In genomic region chr1:204703826-204704612, GRCh38 we compare ENCODE assay signal across 28 cellular contexts. TPM values are rescaled to one million over a fixed set of nuclear protein-coding genes. Genes with fewer than 3 reads are reported as not detected.
DNase-seq lines count a peak whose midpoint lies in the region; ATAC-seq, FAIRE-seq and TF ChIP-seq lines count a peak whose summit lies in the region.
"Had no signal": no experiment of that assay in that cellular context is flagged by ENCODE, and none has a peak within 500 bp of the region (broad histone marks: within the 10 kb centered on the region; RNA-seq: fewer than 3 reads in every experiment).

No MANE protein-coding gene starts in this region.

- H3K9me3 Mint-ChIP-seq in naive thymus-derived CD4-positive, alpha-beta T cell = no peaks in the 10 kb centered on the region
- H3K9me3 Mint-ChIP-seq: CD8-positive, alpha-beta memory T cell had no signal

- H3K27ac Mint-ChIP-seq in naive thymus-derived CD4-positive, alpha-beta T cell = peak overlapping the region in 2 of 9 donors; percentile 4 to 54
- H3K27ac Mint-ChIP-seq: CD8-positive, alpha-beta memory T cell had no signal

- peak overlapping the region; percentile 58 to 89 (median 73) for H3K4me2 ChIP-seq in BLaER1 treated with 17β-estradiol and CSF1 and Interleukin-3, amounts not matched to agents 10 nM and 100 nM
- H3K4me2 ChIP-seq in keratinocyte (ENCODE audit: control insufficient read depth, extremely low read depth, insufficient read depth, low read depth, low read length) (peak overlapping the region; percentile 8), neuronal stem cell (ENCODE audit: insufficient read depth, low read length, poor library complexity, severe bottlenecking) (no peak overlapping the region)

- no peaks in the 10 kb centered on the region for H4K20me1 ChIP-seq in BLaER1 treated with 17β-estradiol and CSF1 and Interleukin-3, amounts not matched to agents 10 nM and 100 nM
- H4K20me1 ChIP-seq in keratinocyte (ENCODE audit: control insufficient read depth, extremely low read depth, insufficient read depth, low read length) = no peaks in the 10 kb centered on the region

- H3K27ac ChIP-seq in BLaER1 treated with 17β-estradiol and CSF1 and Interleukin-3, amounts not matched to agents 10 nM and 100 nM = peak overlapping the region in 8 of 11 experiments; percentile 19 to 71 (median 49); a peak in 14 of 22 replicates
- H3K27ac ChIP-seq in keratinocyte (ENCODE audit: control insufficient read depth, insufficient read depth, low read length) (no peak overlapping the region), neuronal stem cell (replicated peaks; ENCODE audit: low read length) (no peak overlapping the region), breast epithelium (no peak overlapping the region)
- no peak overlapping the region for H3K27ac ChIP-seq in naive thymus-derived CD4-positive, alpha-beta T cell (ENCODE audit: low read depth, low read length)
- H3K27ac ChIP-seq: C4-2B, HL-60, SJCRH30 had no signal

- H3K27me3 Mint-ChIP-seq in naive thymus-derived CD4-positive, alpha-beta T cell = peaks cover 0 to 4% (median 0%) of the 10 kb centered on the region in 5 donors

- H3K18ac ChIP-seq in neuronal stem cell (ENCODE audit: low read length) = peak overlapping the region; percentile 72

- H2BK120ac ChIP-seq in neuronal stem cell (ENCODE audit: low read depth, low read length) = no peak overlapping the region

- no peak overlapping the region for H3K4me3 ChIP-seq in BLaER1 treated with 17β-estradiol and CSF1 and Interleukin-3, amounts not matched to agents 10 nM and 100 nM
- H3K4me3 ChIP-seq in bronchial epithelial cell (ENCODE audit: low read depth, low read length) (no peak overlapping the region), keratinocyte (ENCODE audit: control insufficient read depth in 2 of 3, extremely low read depth in 1 of 3, insufficient read depth in 2 of 3, low read depth in 1 of 3, low read length in 3 of 3) (no peak overlapping the region), neuronal stem cell (ENCODE audit: low read length in 2 of 2) (no peak overlapping the region), breast epithelium (no peak overlapping the region)
- H3K4me3 ChIP-seq in naive thymus-derived CD4-positive, alpha-beta T cell (ENCODE audit: low read length) = no peak overlapping the region
- H3K4me3 ChIP-seq: SJCRH30 had no signal

- POLR2A ChIA-PET in naive thymus-derived CD4-positive, alpha-beta T cell (lab: Charles Lee) = no interaction called here

- H3K4me3 Mint-ChIP-seq in naive thymus-derived CD4-positive, alpha-beta T cell = no peak overlapping the region
- H3K4me3 Mint-ChIP-seq: CD8-positive, alpha-beta memory T cell had no signal

- H3K9ac ChIP-seq in BLaER1 treated with 17β-estradiol and CSF1 and Interleukin-3, amounts not matched to agents 10 nM and 100 nM = peak overlapping the region in 6 of 11 experiments; percentile 0 to 45 (median 26); a peak in 3 of 22 replicates
- H3K9ac ChIP-seq in keratinocyte (ENCODE audit: control insufficient read depth, extremely low read depth, insufficient read depth, low read length) (no peak overlapping the region), neuronal stem cell (ENCODE audit: low read depth, low read length, poor library complexity) (no peak overlapping the region)

- no peaks in the 10 kb centered on the region for H3K36me3 ChIP-seq in BLaER1 treated with 17β-estradiol and CSF1 and Interleukin-3, amounts not matched to agents 10 nM and 100 nM
- H3K36me3 ChIP-seq in bronchial epithelial cell (ENCODE audit: control insufficient read depth, insufficient read depth, low read length) (no peaks in the 10 kb centered on the region), keratinocyte (ENCODE audit: control insufficient read depth in 2 of 2, extremely low read depth in 1 of 2, insufficient read depth in 2 of 2, low read length in 2 of 2) (no peaks in the 10 kb centered on the region), neuronal stem cell (replicated peaks in 1 of 2; ENCODE audit: control insufficient read depth in 2 of 2, insufficient read depth in 2 of 2, low read length in 2 of 2) (no peaks in the 10 kb centered on the region), breast epithelium (no peaks in the 10 kb centered on the region)
- no peaks in the 10 kb centered on the region for H3K36me3 ChIP-seq in naive thymus-derived CD4-positive, alpha-beta T cell (ENCODE audit: control insufficient read depth in 2 of 3, insufficient read depth in 3 of 3, low read length in 3 of 3)
- H3K36me3 ChIP-seq: SJCRH30 had no signal

- dilution Hi-C loops in keratinocyte (cut with MboI; ENCODE audit: extremely low pct_ligation_motif_present, low sequenced_read_pairs) = no loop called here

- H3K4me1 ChIP-seq in BLaER1 treated with 17β-estradiol and CSF1 and Interleukin-3, amounts not matched to agents 10 nM and 100 nM = peaks cover 39 to 66% (median 59%) of the 10 kb centered on the region in 10 experiments
- H3K4me1 ChIP-seq in keratinocyte (ENCODE audit: control insufficient read depth, extremely low read depth, insufficient read depth, low read length) = peaks cover 22% of the 10 kb centered on the region
- peaks cover 14 to 21% of the 10 kb centered on the region in 2 donors for H3K4me1 ChIP-seq in neuronal stem cell (ENCODE audit: control insufficient read depth in 2 of 2, insufficient read depth in 1 of 2, low read depth in 1 of 2, low read length in 2 of 2)
- peaks cover 0 to 19% of the 10 kb centered on the region in 2 donors for H3K4me1 ChIP-seq in naive thymus-derived CD4-positive, alpha-beta T cell (ENCODE audit: control insufficient read depth in 2 of 2, insufficient read depth in 2 of 2, low read length in 2 of 2)
- no peaks in the 10 kb centered on the region for H3K4me1 ChIP-seq in breast epithelium
- H3K4me1 ChIP-seq: SJCRH30 had no signal

- H2AK5ac ChIP-seq in neuronal stem cell (ENCODE audit: low read depth, low read length) = peak overlapping the region; percentile 59

- intact Hi-C loops in naive thymus-derived CD4-positive, alpha-beta T cell (cut with micrococcal nuclease) = no loop called here
- intact Hi-C loops in breast epithelium (cut with DNase I; ENCODE audit: low total_unique reads) = no loop called here

- TF ChIP-seq CTCF in bronchial epithelial cell (IDR thresholded peaks at IDR 0.05; ENCODE audit: insufficient read depth, low read length, severe bottlenecking) (no peak), keratinocyte (optimal IDR thresholded peaks at IDR 0.05 in 1 of 3, IDR thresholded peaks at IDR 0.05 in 1 of 3, conservative IDR thresholded peaks at IDR 0.05 in 1 of 3; ENCODE audit: extremely low read depth in 1 of 3, insufficient read depth in 2 of 3, low read length in 3 of 3) (no peak), breast epithelium (IDR thresholded peaks at IDR 0.05) (no peak)

- no peaks in the 10 kb centered on the region for H3K9me3 ChIP-seq in BLaER1 treated with 17β-estradiol and CSF1 and Interleukin-3, amounts not matched to agents 10 nM and 100 nM (replicated peaks in 1 of 11)
- H3K9me3 ChIP-seq in keratinocyte (ENCODE audit: control insufficient read depth, low read depth, low read length) (no peaks in the 10 kb centered on the region), neuronal stem cell (replicated peaks in 1 of 2; ENCODE audit: control insufficient read depth in 2 of 2, insufficient read depth in 1 of 2, low read depth in 1 of 2, low read length in 2 of 2) (no peaks in the 10 kb centered on the region), breast epithelium (no peaks in the 10 kb centered on the region)
- H3K9me3 ChIP-seq in naive thymus-derived CD4-positive, alpha-beta T cell (ENCODE audit: control insufficient read depth in 2 of 3, low read length in 3 of 3) = no peaks in the 10 kb centered on the region
- H3K9me3 ChIP-seq: SJCRH30 had no signal

- H3K23ac ChIP-seq in neuronal stem cell (ENCODE audit: low read depth, low read length, poor library complexity) = no peak overlapping the region

- H3K36me3 Mint-ChIP-seq in naive thymus-derived CD4-positive, alpha-beta T cell = peaks cover 0 to 4% (median 0%) of the 10 kb centered on the region in 5 donors

- no peak overlapping the region for H3K4ac ChIP-seq in neuronal stem cell (ENCODE audit: low read length)

- ATAC-seq in naive thymus-derived CD4-positive, alpha-beta T cell = no peak
- ATAC-seq: HepG2 had no signal

- no peaks in the 10 kb centered on the region for H3K27me3 ChIP-seq in BLaER1 treated with 17β-estradiol and CSF1 and Interleukin-3, amounts not matched to agents 10 nM and 100 nM
- H3K27me3 ChIP-seq in bronchial epithelial cell (ENCODE audit: control insufficient read depth, insufficient read depth, low read length) (peaks cover 3% of the 10 kb centered on the region), keratinocyte (ENCODE audit: control insufficient read depth, extremely low read depth, insufficient read depth, low read length) (no peaks in the 10 kb centered on the region), neuronal stem cell (ENCODE audit: control insufficient read depth in 3 of 3, insufficient read depth in 3 of 3, low read depth in 1 of 3, low read length in 3 of 3) (peaks cover 0 to 2% (median 0%) of the 10 kb centered on the region in 3 experiments), breast epithelium (peaks cover 0 to 3% of the 10 kb centered on the region in 2 donors)
- no peaks in the 10 kb centered on the region for H3K27me3 ChIP-seq in naive thymus-derived CD4-positive, alpha-beta T cell (ENCODE audit: control insufficient read depth in 2 of 2, insufficient read depth in 2 of 2, low read length in 2 of 2)

- FAIRE-seq in bronchial epithelial cell (lab: Jason Lieb, UNC) = peak; percentile 55
- peak; percentile 53 for FAIRE-seq in keratinocyte (lab: Jason Lieb, UNC)
- FAIRE-seq: HepG2, RCC 7860 had no signal

- DNase-seq in bronchial epithelial cell (ENCODE audit: low read depth) = no peak
- no peak for DNase-seq in keratinocyte (ENCODE audit: low read depth, low spot score)
- DNase-seq in neuronal stem cell (ENCODE audit: low spot score) = no peak
- DNase-seq in kidney tubule cell (ENCODE audit: low spot score) = no peak
- DNase-seq in naive thymus-derived CD4-positive, alpha-beta T cell = no peak
- DNase-seq in breast epithelium (ENCODE audit: low spot score in 2 of 2) = no peak
- DNase-seq in inferior parietal cortex (ENCODE audit: extremely low spot score) = no peak
- DNase-seq: 8988T; Calu3; CD8-positive, alpha-beta memory T cell; DMS153; GDM1; H7; KBM-7; NCI-H1092 treated with DMSO at 0.1 percent for 48 hours; NCI-H146; NCI-H2081; NCI-H2171; NCI-H345; NCI-H524 treated with DMSO at 0.1 percent for 48 hours; SJCRH30 had no signal

- CTCF ChIA-PET in naive thymus-derived CD4-positive, alpha-beta T cell (lab: Charles Lee) = no interaction called here

- no peak overlapping the region for H2BK12ac ChIP-seq in neuronal stem cell (ENCODE audit: low read length)

- no peaks in the 10 kb centered on the region for H3K9me1 ChIP-seq in keratinocyte (ENCODE audit: control insufficient read depth, extremely low read depth, insufficient read depth, low read length)

- no CpG with 5 or more reads among the region's 16 CpGs for WGBS in neuronal stem cell (ENCODE audit: extremely low coverage in 2 of 2, insufficient read length in 2 of 2, insufficient replicate concordance in 1 of 2), 2 donors

- H2BK15ac ChIP-seq in neuronal stem cell (ENCODE audit: low read length) = peak overlapping the region; percentile 15

- peaks cover 12 to 47% (median 23%) of the 10 kb centered on the region in 7 donors for H3K4me1 Mint-ChIP-seq in naive thymus-derived CD4-positive, alpha-beta T cell

- TF ChIP-seq POLR2A in breast epithelium (IDR thresholded peaks at IDR 0.05) = no peak

- no peaks in the 10 kb centered on the region for H3K79me2 ChIP-seq in keratinocyte (ENCODE audit: control insufficient read depth, insufficient read depth, low read length)

- H4K8ac ChIP-seq in neuronal stem cell (ENCODE audit: low read depth, low read length) = no peak overlapping the region

- H4K91ac ChIP-seq in neuronal stem cell (ENCODE audit: low read depth, low read length, poor library complexity) = no peak overlapping the region

- H2AFZ ChIP-seq in keratinocyte (ENCODE audit: control insufficient read depth, low read length) (no peak overlapping the region), neuronal stem cell (ENCODE audit: low read length) (no peak overlapping the region)

- peak overlapping the region; percentile 58 for H2BK5ac ChIP-seq in neuronal stem cell (ENCODE audit: low read length)

- no peaks in the 10 kb centered on the region for H3K79me1 ChIP-seq in neuronal stem cell (ENCODE audit: low read depth, low read length)

- H3K14ac ChIP-seq in neuronal stem cell (ENCODE audit: low read length) = no peak overlapping the region

RNA-seq across cellular contexts. Expression of gene LRRN2, which starts 18.5 kb away (rescaled TPM):
- not detected in 2 replicates for total RNA-seq in bronchial epithelial cell
- polyA plus RNA-seq in keratinocyte = not detected in 3 replicates
- not detected for polyA plus RNA-seq in keratinocyte (2011; ENCODE audit: low read depth)
- polyA plus RNA-seq in keratinocyte (2011; cell fraction: cytosol; rRNA removed) = not detected in 2 replicates
- polyA plus RNA-seq in keratinocyte (2011; cell fraction: nucleus; rRNA removed) = not detected in 2 replicates
- polyA plus RNA-seq in keratinocyte (2012; ENCODE audit: low replicate concordance) = 0.07 and 0.32 TPM in 2 replicates
- not detected in 3 replicates for polyA minus RNA-seq in keratinocyte
- polyA minus RNA-seq in keratinocyte (2011; cell fraction: cytosol; rRNA and poly(A)+ RNA removed) = not detected
- polyA minus RNA-seq in keratinocyte (2011; cell fraction: nucleus; rRNA and poly(A)+ RNA removed) = not detected in 2 replicates
- 7.0 TPM for polyA plus RNA-seq in neuronal stem cell (2013, experiment 1 of 2)
- polyA plus RNA-seq in neuronal stem cell (2013, experiment 2 of 2) = 7.3 TPM
- not detected for total RNA-seq in naive thymus-derived CD4-positive, alpha-beta T cell
- 1 to 10 TPM in 1 of 2 donors, not detected in 1; 1.3 TPM for polyA plus RNA-seq in naive thymus-derived CD4-positive, alpha-beta T cell
- 1 to 10 TPM in 2 of 3 donors, under 1 TPM in 1; 0.32 to 2.5 (median 2.0) TPM for total RNA-seq in breast epithelium
- total RNA-seq: Calu3; CD8-positive, alpha-beta memory T cell; HepG2; HT-29; OCI-LY7; SJCRH30 had no signal
- polyA plus RNA-seq: CD8-positive, alpha-beta memory T cell; HepG2 had no signal

Comparison
In these comparisons a context has a peak if more than half of its experiments do, and no peak if none do; other contexts are left out.
1. H3K27ac ChIP-seq: peak in BLaER1 treated with 17β-estradiol and CSF1 and Interleukin-3, amounts not matched to agents 10 nM and 100 nM (8 of 11); none in keratinocyte (single experiment), neuronal stem cell (single experiment), naive thymus-derived CD4-positive, alpha-beta T cell (single experiment) and breast epithelium (0 of 2).
2. H3K9ac ChIP-seq: peak in BLaER1 treated with 17β-estradiol and CSF1 and Interleukin-3, amounts not matched to agents 10 nM and 100 nM (6 of 11); none in keratinocyte (single experiment) and neuronal stem cell (single experiment).